In genomic region chr11:124277809-124278208, GRCh38 we compare ENCODE assay signal across 2 cellular contexts.
TF ChIP-seq lines count a peak whose summit lies in the region.

No MANE protein-coding gene starts in this region.

TF ChIP-seq in SK-N-SH, 30 proteins besides CTCF, POLR2A, EP300 and RAD21 (continued from another document):
- TF ChIP-seq IRF3 (IDR thresholded peaks at IDR 0.05; ENCODE audit: low read depth, low read length) = no peak
- TF ChIP-seq TCF12 (IDR thresholded peaks at IDR 0.05) = no peak
- TF ChIP-seq MEF2A (IDR thresholded peaks at IDR 0.05; ENCODE audit: borderline replicate concordance, low read depth) = no peak
- no peak for TF ChIP-seq NFIC (IDR thresholded peaks at IDR 0.05; ENCODE audit: borderline replicate concordance)
- TF ChIP-seq EZH2phosphoT487 (IDR thresholded peaks at IDR 0.05; ENCODE audit: borderline replicate concordance, low read depth) = no peak
- TF ChIP-seq TAF1 (IDR thresholded peaks at IDR 0.05; ENCODE audit: borderline replicate concordance, low read depth, low read length) = no peak
- TF ChIP-seq GABPA (IDR thresholded peaks at IDR 0.05; ENCODE audit: low read depth) = no peak

TF ChIP-seq in SK-N-SH treated with all-trans-retinoic acid at 6 μM for 48 hours, 23 proteins besides CTCF, POLR2A, EP300 and RAD21 (continued from another document):
- TF ChIP-seq OSR1 (CRISPR knock-in tag; IDR thresholded peaks at IDR 0.05) = no peak
